ENCODE assay signal across 1 cellular context in genomic region chr1:239543873-239544272, GRCh38.
TF ChIP-seq lines count a peak whose summit lies in the region.

No MANE protein-coding gene starts in this region.

TF ChIP-seq in H1, 55 proteins besides CTCF, POLR2A, EP300 and RAD21:
- TF ChIP-seq SIN3A (conservative IDR thresholded peaks at IDR 0.05 in 1 of 2, IDR thresholded peaks at IDR 0.05 in 1 of 2; ENCODE audit: low read depth in 1 of 2, low read length in 2 of 2) (no peak), BRCA1 (IDR thresholded peaks at IDR 0.05; ENCODE audit: low read depth, low read length) (no peak), TAF7 (optimal IDR thresholded peaks at IDR 0.05; ENCODE audit: borderline replicate concordance, low read depth, low read length) (no peak), ASH2L (IDR thresholded peaks at IDR 0.05; ENCODE audit: low read length) (no peak), PHF8 (conservative IDR thresholded peaks at IDR 0.05; ENCODE audit: low read depth, low read length) (no peak), SP1 (IDR thresholded peaks at IDR 0.05; ENCODE audit: low read depth, low read length) (no peak), JUND (IDR thresholded peaks at IDR 0.05; ENCODE audit: low read length) (no peak), KDM5A (IDR thresholded peaks at IDR 0.05; ENCODE audit: low read length) (no peak), CHD2 (IDR thresholded peaks at IDR 0.05; ENCODE audit: low read length) (no peak)
